In the genomic region with DNA sequence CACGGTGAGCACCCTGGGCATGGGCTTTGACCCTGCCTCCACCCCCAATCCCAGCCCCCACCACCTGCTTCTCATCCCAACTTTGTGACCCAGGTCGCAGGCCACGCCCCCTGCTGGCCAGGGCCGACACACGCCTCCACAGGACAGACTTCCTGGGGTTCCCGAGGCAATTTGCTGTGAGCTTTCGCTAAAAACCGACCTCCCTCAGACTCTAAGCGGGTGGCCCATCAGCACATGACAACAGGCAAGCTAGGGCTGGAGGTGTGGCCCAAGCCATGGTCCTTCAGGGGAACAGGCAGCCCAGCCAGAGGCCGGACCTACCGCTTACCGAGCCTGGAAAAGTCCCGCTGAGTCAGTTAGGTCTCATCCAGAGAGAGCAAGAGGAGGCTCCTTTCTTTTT, we compare ENCODE assay signal across 8 cellular contexts. TPM values are rescaled to one million over a fixed set of nuclear protein-coding genes. Genes with fewer than 3 reads are reported as not detected.
DNase-seq lines count a peak whose midpoint lies in the region; ATAC-seq and TF ChIP-seq lines count a peak whose summit lies in the region.

No MANE protein-coding gene starts in this region.

- no peak overlapping the region for H3K4me3 Mint-ChIP-seq in activated CD4-positive, alpha-beta memory T cell treated with anti-CD3 and anti-CD28 coated beads, Interleukin-2, amount 10 ng/mL, durations not matched to agents 7 days and 5 days

- H3K4me1 ChIP-seq in DOHH2 (ENCODE audit: control insufficient read depth, low read length) (no peaks in the 10 kb centered on the region), HUES64 (ENCODE audit: insufficient read depth, low read length) (peaks cover 12% of the 10 kb centered on the region), mesenchymal stem cell (ENCODE audit: control insufficient read depth, insufficient read depth, low read depth, low read length) (peaks cover 2% of the 10 kb centered on the region)

- no peaks in the 10 kb centered on the region for H3K4me1 Mint-ChIP-seq in activated CD4-positive, alpha-beta memory T cell treated with anti-CD3 and anti-CD28 coated beads, Interleukin-2, amount 10 ng/mL, durations not matched to agents 7 days and 5 days

- H4K20me1 ChIP-seq in DOHH2 (ENCODE audit: control insufficient read depth, insufficient read depth, low read depth, low read length): no peaks in the 10 kb centered on the region

- H3K27ac Mint-ChIP-seq in activated CD4-positive, alpha-beta memory T cell treated with anti-CD3 and anti-CD28 coated beads, Interleukin-2, amount 10 ng/mL, durations not matched to agents 7 days and 5 days: no peak overlapping the region

- no peak overlapping the region for H2BK15ac ChIP-seq in mesenchymal stem cell (ENCODE audit: low read depth, poor library complexity, severe bottlenecking)

- H2AK5ac ChIP-seq in mesenchymal stem cell (ENCODE audit: low read length, severe bottlenecking): no peak overlapping the region

- no peak overlapping the region for H3K14ac ChIP-seq in mesenchymal stem cell (ENCODE audit: low read length in 2 of 2)

- no peak overlapping the region for H2BK5ac ChIP-seq in mesenchymal stem cell (ENCODE audit: low read depth, low read length, poor library complexity, severe bottlenecking)

- DNase-seq in activated CD4-positive, alpha-beta memory T cell treated with anti-CD3 and anti-CD28 coated beads, Interleukin-2, amount 10 ng/mL, durations not matched to agents 7 days and 5 days: peak; percentile 30
- peak; percentile 90 for DNase-seq in iPS-NIHi11 (ENCODE audit: low spot score)
- DNase-seq in COR-L47 (lab: John Stamatoyannopoulos, UW): no peak
- DNase-seq in mesenchymal stem cell: no peak

- CTCF ChIA-PET in activated CD4-positive, alpha-beta memory T cell treated with anti-CD3 and anti-CD28 coated beads, Interleukin-2, amount 10 ng/mL, durations not matched to agents 7 days and 5 days (lab: Charles Lee): interaction anchor here (0.7 to 2.1 kb wide), 5 partner anchors 11 to 245 kb away, joined by 3 to 8 read pairs (median 5); no protein-coding TSS in a partner anchor

- H4K8ac ChIP-seq in mesenchymal stem cell (ENCODE audit: low read length): no peak overlapping the region

- H3K79me2 ChIP-seq in DOHH2 (ENCODE audit: control insufficient read depth, low read length): no peaks in the 10 kb centered on the region

- no peaks in the 10 kb centered on the region for H3K9me2 ChIP-seq in DOHH2 (replicated peaks; ENCODE audit: control insufficient read depth, low read length)

- H3K36me3 Mint-ChIP-seq in activated CD4-positive, alpha-beta memory T cell treated with anti-CD3 and anti-CD28 coated beads, Interleukin-2, amount 10 ng/mL, durations not matched to agents 7 days and 5 days (ENCODE audit: low read depth): no peaks in the 10 kb centered on the region

- H3K36me3 ChIP-seq in DOHH2 (ENCODE audit: control insufficient read depth, low read length) (no peaks in the 10 kb centered on the region), HUES64 (ENCODE audit: insufficient read depth, low read length) (no peaks in the 10 kb centered on the region), mesenchymal stem cell (ENCODE audit: control insufficient read depth in 1 of 2, insufficient read depth in 2 of 2, low read depth in 1 of 2, low read length in 2 of 2) (no peaks in the 10 kb centered on the region)

- peaks cover 4% of the 10 kb centered on the region; the same call in 1 of the 2 replicates for H3K27me3 ChIP-seq in DOHH2 (ENCODE audit: control insufficient read depth, low read length)
- H3K27me3 ChIP-seq in HUES64 (ENCODE audit: insufficient read depth, low read length): peaks cover 15% of the 10 kb centered on the region; the same call in 1 of the 2 replicates
- H3K27me3 ChIP-seq in mesenchymal stem cell (ENCODE audit: control insufficient read depth in 1 of 2, insufficient read depth in 1 of 2, low read length in 2 of 2): peaks cover 30 to 74% of the 10 kb centered on the region in 2 experiments

- no peaks in the 10 kb centered on the region for H3K79me1 ChIP-seq in mesenchymal stem cell (replicated peaks; ENCODE audit: low read length, poor library complexity, severe bottlenecking)

- no peak overlapping the region for H4K91ac ChIP-seq in mesenchymal stem cell (ENCODE audit: low read length)

- H3K9me3 ChIP-seq in DOHH2 (ENCODE audit: control insufficient read depth, insufficient read depth, low read length) (no peaks in the 10 kb centered on the region), HUES64 (ENCODE audit: insufficient read depth, low read depth, low read length) (no peaks in the 10 kb centered on the region), mesenchymal stem cell (ENCODE audit: control insufficient read depth, low read length) (no peaks in the 10 kb centered on the region)

- no peak overlapping the region for H3K23ac ChIP-seq in mesenchymal stem cell (ENCODE audit: low read length in 2 of 2)

- POLR2A ChIA-PET in activated CD4-positive, alpha-beta memory T cell treated with anti-CD3 and anti-CD28 coated beads, Interleukin-2, amount 10 ng/mL, durations not matched to agents 7 days and 5 days (lab: Charles Lee): no interaction called here

- H3K27me3 Mint-ChIP-seq in activated CD4-positive, alpha-beta memory T cell treated with anti-CD3 and anti-CD28 coated beads, Interleukin-2, amount 10 ng/mL, durations not matched to agents 7 days and 5 days: no peaks in the 10 kb centered on the region

- 3% methylated on average over 13 of the region's 13 CpGs for WGBS in HUES64
- WGBS in mesenchymal stem cell: 2% methylated on average over 13 of the region's 13 CpGs

- H3K18ac ChIP-seq in mesenchymal stem cell (ENCODE audit: low read depth in 1 of 2, low read length in 2 of 2): no peak overlapping the region

- no peak overlapping the region for H2AFZ ChIP-seq in mesenchymal stem cell (ENCODE audit: low read depth, low read length)

- H3K4me2 ChIP-seq in DOHH2 (ENCODE audit: low read length) (no peak overlapping the region), mesenchymal stem cell (ENCODE audit: low read length, poor library complexity, severe bottlenecking) (no peak overlapping the region)

- no peaks in the 10 kb centered on the region for H3K9me3 Mint-ChIP-seq in activated CD4-positive, alpha-beta memory T cell treated with anti-CD3 and anti-CD28 coated beads, Interleukin-2, amount 10 ng/mL, durations not matched to agents 7 days and 5 days

- no peak overlapping the region for H3K4me3 ChIP-seq in DOHH2 (ENCODE audit: low read length)
- H3K4me3 ChIP-seq in HUES64 (ENCODE audit: low read length): 0 out of 2 replicates have a peak overlapping the region, but pooled peaks have one; percentile 22
- no peak overlapping the region for H3K4me3 ChIP-seq in mesenchymal stem cell (ENCODE audit: insufficient read depth in 1 of 2, low read depth in 1 of 2, low read length in 2 of 2)

- H3K27ac ChIP-seq in DOHH2 (ENCODE audit: low read depth, low read length) (no peak overlapping the region), HUES64 (ENCODE audit: low read depth, low read length) (no peak overlapping the region), mesenchymal stem cell (ENCODE audit: low read length, poor library complexity, severe bottlenecking) (no peak overlapping the region)

- no peaks in the 10 kb centered on the region for H3F3A ChIP-seq in DOHH2 (ENCODE audit: control insufficient read depth, insufficient read depth)

- H2BK120ac ChIP-seq in mesenchymal stem cell (ENCODE audit: low read depth, low read length): no peak overlapping the region

- TF ChIP-seq CTCF in DOHH2 (IDR thresholded peaks at IDR 0.05; ENCODE audit: low read depth, low read length, poor library complexity, severe bottlenecking): peak; percentile 87

- ATAC-seq in HG03045 (IDR thresholded peaks at IDR 0.05; ENCODE audit: unreplicated experiment) (no peak), HG03108 (IDR thresholded peaks at IDR 0.05; ENCODE audit: unreplicated experiment) (no peak)

- no peak overlapping the region for H3K4ac ChIP-seq in mesenchymal stem cell (ENCODE audit: low read depth in 1 of 2, low read length in 2 of 2)

- H3K9ac ChIP-seq in HUES64 (ENCODE audit: low read depth, low read length): no peak overlapping the region
- no peak overlapping the region for H3K9ac ChIP-seq in mesenchymal stem cell (ENCODE audit: low read length)

- no peak overlapping the region for H2BK12ac ChIP-seq in mesenchymal stem cell (ENCODE audit: low read length in 2 of 2)

RNA-seq across cellular contexts. Expression of a gene that starts 31.9 kb away (rescaled TPM):
- 0.55 TPM for polyA plus RNA-seq in HUES64 (2013, experiment 1 of 2)
- polyA plus RNA-seq in HUES64 (2013, experiment 2 of 2): 0.44 TPM
- not detected for total RNA-seq in activated CD4-positive, alpha-beta memory T cell treated with anti-CD3 and anti-CD28 coated beads, Interleukin-2, amount 10 ng/mL, durations not matched to agents 7 days and 5 days
- not detected for polyA plus RNA-seq in mesenchymal stem cell (2013, experiment 1 of 2)
- not detected for polyA plus RNA-seq in mesenchymal stem cell (2013, experiment 2 of 2)

Comparison
In these comparisons a context has a peak if more than half of its experiments do, and no peak if none do; other contexts are left out.
1. DNase-seq: peak in activated CD4-positive, alpha-beta memory T cell treated with anti-CD3 and anti-CD28 coated beads, Interleukin-2, amount 10 ng/mL, durations not matched to agents 7 days and 5 days (single experiment) and iPS-NIHi11 (single experiment); none in COR-L47 (single experiment) and mesenchymal stem cell (single experiment).